In the genomic region with DNA sequence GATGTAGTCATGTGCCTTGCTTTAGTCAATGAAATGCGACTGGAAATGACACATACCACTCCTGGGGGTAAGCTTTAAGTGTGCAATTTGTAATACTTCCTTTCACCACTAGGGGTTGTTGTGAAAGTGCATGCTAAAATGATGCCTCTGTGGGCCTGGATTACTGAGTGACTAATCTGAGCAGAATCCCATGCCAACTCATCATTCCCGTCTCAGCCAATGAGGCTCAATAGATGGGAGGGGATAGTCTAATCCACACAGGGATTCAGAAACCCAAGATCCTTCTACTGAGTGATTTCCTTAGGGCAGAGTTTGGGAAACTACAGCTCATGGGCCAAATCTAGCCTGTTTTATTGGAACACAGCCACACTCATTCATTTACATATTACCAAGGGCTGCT, we compare ENCODE assay signal across 8 cellular contexts. TPM values are rescaled to one million over a fixed set of nuclear protein-coding genes. Genes with fewer than 3 reads are reported as not detected.
DNase-seq lines count a peak whose midpoint lies in the region; ATAC-seq and TF ChIP-seq lines count a peak whose summit lies in the region.

No MANE protein-coding gene starts in this region.

- dilution Hi-C loops in IMR-90 (cut with HindIII; ENCODE audit: low sequenced_read_pairs, unreplicated experiment): no loop called here

- H4K20me1 ChIP-seq in DND-41 (ENCODE audit: insufficient read depth, low read length) (no peaks in the 10 kb centered on the region), IMR-90 (ENCODE audit: insufficient read depth, low read length) (no peaks in the 10 kb centered on the region)

- no peak overlapping the region for H4K5ac ChIP-seq in IMR-90 (ENCODE audit: low read depth, low read length)

- H4K91ac ChIP-seq in IMR-90 (ENCODE audit: insufficient read depth, low read depth, low read length): no peak overlapping the region

- H3K14ac ChIP-seq in IMR-90 (replicated peaks; ENCODE audit: low read depth, low read length): no peak overlapping the region

- no peak overlapping the region for H3K23ac ChIP-seq in IMR-90 (ENCODE audit: low read depth, low read length)

- H2AK9ac ChIP-seq in IMR-90 (replicated peaks; ENCODE audit: low read depth, low read length, poor library complexity): no peak overlapping the region

- no peak overlapping the region for H3K18ac ChIP-seq in IMR-90 (ENCODE audit: low read depth, low read length)

- no peaks in the 10 kb centered on the region for H3K4me1 ChIP-seq in DND-41 (ENCODE audit: insufficient read depth, low read length)
- no peaks in the 10 kb centered on the region for H3K4me1 ChIP-seq in IMR-90 (ENCODE audit: control insufficient read depth, insufficient read depth, low read length)
- H3K4me1 ChIP-seq in left lung: no peaks in the 10 kb centered on the region
- H3K4me1 ChIP-seq in effector memory CD4-positive, alpha-beta T cell (ENCODE audit: control insufficient read depth, insufficient read depth, low read length, poor library complexity, severe bottlenecking): no peaks in the 10 kb centered on the region

- H3K4me3 Mint-ChIP-seq in activated CD8-positive, alpha-beta T cell treated with anti-CD3 and anti-CD28 coated beads for 36 hours: no peak overlapping the region

- no peaks in the 10 kb centered on the region for H3K36me3 Mint-ChIP-seq in activated CD8-positive, alpha-beta T cell treated with anti-CD3 and anti-CD28 coated beads for 36 hours (ENCODE audit: low read depth)

- no peak overlapping the region for H3K4me2 ChIP-seq in DND-41 (ENCODE audit: insufficient read depth, low read length)
- H3K4me2 ChIP-seq in IMR-90 (ENCODE audit: low read depth, low read length): no peak overlapping the region

- no peak overlapping the region for H3K56ac ChIP-seq in IMR-90 (ENCODE audit: extremely low read depth, insufficient read depth, low read length)

- no peaks in the 10 kb centered on the region for H3K4me1 Mint-ChIP-seq in activated CD8-positive, alpha-beta T cell treated with anti-CD3 and anti-CD28 coated beads for 36 hours (ENCODE audit: low read depth)

- no peaks in the 10 kb centered on the region for H3K9me3 Mint-ChIP-seq in activated CD8-positive, alpha-beta T cell treated with anti-CD3 and anti-CD28 coated beads for 36 hours

- no TSS peak for BruUV-seq in IMR-90 (replicated peaks; lab: Mats Ljungman, UMichigan)

- no CpG with 5 or more reads among the region's 2 CpGs for WGBS in IMR-90 (ENCODE audit: extremely low coverage in 2 of 2, insufficient read length in 1 of 2), 2 experiments

- in situ Hi-C loops in IMR-90 (cut with MboI; ENCODE audit: low sequenced_read_pairs): no loop called here

- no peak overlapping the region for H2BK120ac ChIP-seq in IMR-90 (ENCODE audit: low read depth, low read length)

- no peak overlapping the region for H2AK5ac ChIP-seq in IMR-90 (ENCODE audit: low read depth, low read length)

- no peaks in the 10 kb centered on the region for H3K9me1 ChIP-seq in IMR-90 (ENCODE audit: insufficient read depth, low read length)

- H2BK20ac ChIP-seq in IMR-90 (ENCODE audit: low read depth, low read length): no peak overlapping the region

- CTCF ChIA-PET in IMR-90 (lab: Yijun Ruan, JAX): interaction anchor here (0.5 to 0.9 kb wide), 3 partner anchors 13 to 102 kb away, joined by 3 to 4 read pairs (median 4); no protein-coding TSS in a partner anchor
- CTCF ChIA-PET in activated CD8-positive, alpha-beta T cell treated with anti-CD3 and anti-CD28 coated beads for 36 hours (lab: Charles Lee): interaction anchor here (0.7 to 2.6 kb wide), 27 partner anchors 9 to 337 kb away, joined by 3 to 13 read pairs (median 4); a partner anchor contains a TSS

- no peak overlapping the region for H3K4ac ChIP-seq in IMR-90 (ENCODE audit: low read depth, low read length)

- DNase-seq in DND-41: no peak
- peak; percentile 54 for DNase-seq in IMR-90
- no peak for DNase-seq in activated CD8-positive, alpha-beta T cell treated with anti-CD3 and anti-CD28 coated beads for 36 hours
- no peak for DNase-seq in left lung
- no peak for DNase-seq in effector memory CD4-positive, alpha-beta T cell
- no peak for DNase-seq in nucleus accumbens (lab: John Stamatoyannopoulos, UW)
- no peak for DNase-seq in C1 segment of cervical spinal cord (lab: John Stamatoyannopoulos, UW)

- ATAC-seq in DND-41 (ENCODE audit: insufficient read depth, low read depth) (peak; percentile 70), GM19372 (IDR thresholded peaks at IDR 0.05; ENCODE audit: low read depth, unreplicated experiment) (peak; percentile 79), IMR-90 (ENCODE audit: low read depth) (no peak), left lung (no peak)
- ATAC-seq in activated CD8-positive, alpha-beta T cell treated with anti-CD3 and anti-CD28 coated beads for 36 hours: peak; percentile 89

- H3K9ac ChIP-seq in DND-41 (ENCODE audit: low read depth, low read length): no peak overlapping the region
- H3K9ac ChIP-seq in IMR-90 (ENCODE audit: low read depth, low read length): no peak overlapping the region

- no peak for TF ChIP-seq POLR2A in IMR-90 (IDR thresholded peaks at IDR 0.05; ENCODE audit: low read depth, low read length)

- H3K27ac ChIP-seq in DND-41 (ENCODE audit: low read length): no peak overlapping the region
- no peak overlapping the region for H3K27ac ChIP-seq in IMR-90 (ENCODE audit: insufficient read depth, low read length)
- H3K27ac ChIP-seq in left lung: no peak overlapping the region
- H3K27ac ChIP-seq in effector memory CD4-positive, alpha-beta T cell (ENCODE audit: insufficient read depth, low read length, poor library complexity, severe bottlenecking): no peak overlapping the region

- no peak overlapping the region for H4K8ac ChIP-seq in IMR-90 (ENCODE audit: low read depth in 2 of 2, low read length in 2 of 2)

- H3K79me1 ChIP-seq in IMR-90 (ENCODE audit: low read depth in 1 of 2, low read length in 2 of 2): no peaks in the 10 kb centered on the region

- intact Hi-C loops in IMR-90 (cut with micrococcal nuclease): no loop called here
- intact Hi-C loops in activated CD8-positive, alpha-beta T cell treated with anti-CD3 and anti-CD28 coated beads for 36 hours (cut with micrococcal nuclease): no loop called here
- intact Hi-C loops in left lung (cut with DNase I): no loop called here

- no peak overlapping the region for H2BK5ac ChIP-seq in IMR-90 (ENCODE audit: low read depth, low read length, poor library complexity, severe bottlenecking)

- no peak overlapping the region for H2BK15ac ChIP-seq in IMR-90 (ENCODE audit: low read depth, low read length)

- H3K4me3 ChIP-seq in DND-41 (ENCODE audit: low read depth in 1 of 2, low read length in 2 of 2) (no peak overlapping the region), IMR-90 (ENCODE audit: insufficient read depth, low read depth, low read length) (no peak overlapping the region), left lung (no peak overlapping the region)
- no peak overlapping the region for H3K4me3 ChIP-seq in effector memory CD4-positive, alpha-beta T cell (ENCODE audit: insufficient read depth, low read depth, low read length, poor library complexity, severe bottlenecking)

- H3K36me3 ChIP-seq in DND-41 (ENCODE audit: insufficient read depth, low read length) (no peaks in the 10 kb centered on the region), IMR-90 (ENCODE audit: control insufficient read depth, insufficient read depth, low read length) (no peaks in the 10 kb centered on the region), left lung (no peaks in the 10 kb centered on the region)
- H3K36me3 ChIP-seq in effector memory CD4-positive, alpha-beta T cell (ENCODE audit: control insufficient read depth, insufficient read depth, low read length): no peaks in the 10 kb centered on the region

- TF ChIP-seq CTCF in DND-41 (IDR thresholded peaks at IDR 0.05; ENCODE audit: borderline replicate concordance, extremely low read depth, low read length, poor library complexity, severe bottlenecking) (peak; percentile 62), IMR-90 (conservative IDR thresholded peaks at IDR 0.05; ENCODE audit: low read depth, low read length) (peak; percentile 40), left lung (IDR thresholded peaks at IDR 0.05) (peak; percentile 32 to 55)
- peak; percentile 82 for TF ChIP-seq CTCF in activated CD8-positive, alpha-beta T cell treated with anti-CD3 and anti-CD28 coated beads for 36 hours (IDR thresholded peaks at IDR 0.05)

- POLR2A ChIA-PET in IMR-90 (lab: Charles Lee; ENCODE audit: unreplicated experiment): no interaction called here
- POLR2A ChIA-PET in activated CD8-positive, alpha-beta T cell treated with anti-CD3 and anti-CD28 coated beads for 36 hours (lab: Charles Lee): no interaction called here

- H3K27me3 Mint-ChIP-seq in activated CD8-positive, alpha-beta T cell treated with anti-CD3 and anti-CD28 coated beads for 36 hours: no peaks in the 10 kb centered on the region

- no peaks in the 10 kb centered on the region for H3K79me2 ChIP-seq in DND-41 (ENCODE audit: insufficient read depth, low read length)

- no peak overlapping the region for H3K27ac Mint-ChIP-seq in activated CD8-positive, alpha-beta T cell treated with anti-CD3 and anti-CD28 coated beads for 36 hours

- H2AFZ ChIP-seq in DND-41 (ENCODE audit: low read depth, low read length) (no peak overlapping the region), IMR-90 (replicated peaks; ENCODE audit: low read length, poor library complexity) (no peak overlapping the region)

- no peaks in the 10 kb centered on the region for H3K9me3 ChIP-seq in DND-41 (ENCODE audit: insufficient read depth, low read length, severe bottlenecking)
- no peaks in the 10 kb centered on the region for H3K9me3 ChIP-seq in IMR-90 (ENCODE audit: control insufficient read depth, insufficient read depth, low read length)
- no peaks in the 10 kb centered on the region for H3K9me3 ChIP-seq in left lung
- H3K9me3 ChIP-seq in effector memory CD4-positive, alpha-beta T cell (ENCODE audit: control insufficient read depth, low read length): no peaks in the 10 kb centered on the region

- 0 out of 2 replicates have a peak, but pooled peaks have one; percentile 4 for TF ChIP-seq RAD21 in IMR-90 (IDR thresholded peaks at IDR 0.05; ENCODE audit: low read length)

- H3K27me3 ChIP-seq in DND-41 (ENCODE audit: insufficient read depth, low read length, poor library complexity) (peaks cover 4% of the 10 kb centered on the region), IMR-90 (ENCODE audit: control insufficient read depth, insufficient read depth, low read length) (peaks cover 8% of the 10 kb centered on the region), left lung (no peaks in the 10 kb centered on the region)
- H3K27me3 ChIP-seq in effector memory CD4-positive, alpha-beta T cell (replicated peaks; ENCODE audit: control insufficient read depth, insufficient read depth, low read length, poor library complexity, severe bottlenecking): no peaks in the 10 kb centered on the region

TF ChIP-seq in IMR-90, 13 proteins besides CTCF, POLR2A, EP300 and RAD21 (continues in another document):
- TF ChIP-seq CHD1 (IDR thresholded peaks at IDR 0.05; ENCODE audit: low read depth, low read length) (no peak), CEBPB (IDR thresholded peaks at IDR 0.05; ENCODE audit: low read depth, low read length) (0 out of 2 replicates have a peak, but pooled peaks have one; percentile 10)

RNA-seq across cellular contexts. Expression of a gene that starts 54.0 kb away (rescaled TPM):
- total RNA-seq in IMR-90 (2012; rRNA removed) (not detected in 2 replicates), left lung (1 to 10 TPM in 1 of 2 donors, under 1 TPM in 1; 0.17 to 7.5 TPM)
- not detected in 2 replicates for polyA plus RNA-seq in IMR-90 (2012; rRNA removed)
- polyA plus RNA-seq in IMR-90 (2012; cell fraction: cytosol; rRNA removed): not detected in 2 replicates
- 0.03 TPM in 1 of 2 replicates, not detected in the other for polyA plus RNA-seq in IMR-90 (2012; cell fraction: nucleus; rRNA removed; ENCODE audit: low replicate concordance)
- total RNA-seq in activated CD8-positive, alpha-beta T cell treated with anti-CD3 and anti-CD28 coated beads for 36 hours: not detected

Comparison
In these comparisons a context has a peak if more than half of its experiments do, and no peak if none do; other contexts are left out.
1. ATAC-seq: peak in DND-41 (single experiment), GM19372 (single experiment) and activated CD8-positive, alpha-beta T cell treated with anti-CD3 and anti-CD28 coated beads for 36 hours (single experiment); none in IMR-90 (single experiment) and left lung (single experiment).
2. Peak in every context shown above with its lines, with median percentiles within 50 percentile points of each other: CTCF ChIP-seq.